ENCODE assay signal across 14 cellular contexts in the genomic region with DNA sequence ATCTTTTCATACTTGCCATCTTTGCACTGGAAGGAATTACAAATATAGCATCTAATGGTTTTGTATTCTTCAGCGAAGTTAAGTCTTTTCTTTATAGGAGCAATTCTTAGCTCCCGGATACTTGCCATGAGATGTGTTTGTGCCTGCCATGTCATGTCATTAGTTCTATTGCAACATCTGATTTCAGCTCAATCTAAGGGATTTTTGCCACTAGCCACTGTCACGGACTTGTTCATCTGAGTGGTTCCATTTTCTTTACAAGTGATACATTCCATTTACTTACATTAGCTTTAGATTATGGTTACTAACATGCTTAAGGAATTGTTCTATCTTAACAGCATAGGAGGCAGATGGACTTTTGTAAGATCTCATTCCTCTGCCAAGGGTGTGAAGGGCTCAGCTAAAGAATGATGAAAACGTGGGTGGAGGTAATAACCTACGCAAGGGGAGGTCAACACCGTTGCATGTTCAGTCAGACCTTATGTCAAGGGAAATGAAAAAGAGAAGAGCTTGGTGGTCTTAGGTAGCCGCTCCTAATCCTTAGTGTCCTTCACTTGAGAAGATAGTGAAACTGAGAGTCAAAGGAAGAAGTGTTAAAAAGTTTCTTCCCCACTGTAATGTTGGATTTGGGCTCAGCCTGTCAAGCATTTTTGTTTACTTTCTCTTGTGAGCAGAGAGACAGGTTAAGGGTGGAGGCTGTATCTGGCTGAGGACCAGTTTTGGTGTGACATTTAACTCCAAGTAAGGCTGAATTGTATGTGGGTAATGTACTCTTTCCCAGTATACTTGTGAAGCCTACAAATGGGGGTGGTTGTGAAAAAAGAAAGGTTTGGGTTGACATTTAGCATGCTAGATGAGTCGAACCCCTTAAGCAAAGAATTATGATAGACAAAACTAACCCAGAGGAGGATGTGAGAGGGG. TPM values are rescaled to one million over a fixed set of nuclear protein-coding genes. Genes with fewer than 3 reads are reported as not detected.
DNase-seq lines count a peak whose midpoint lies in the region; ATAC-seq lines count a peak whose summit lies in the region.
"Had no signal": no experiment of that assay in that cellular context is flagged by ENCODE, and none has a peak within 500 bp of the region (broad histone marks: within the 10 kb centered on the region; RNA-seq: fewer than 3 reads in every experiment).

No MANE protein-coding gene starts in this region.

- H3K9me3 Mint-ChIP-seq in activated naive CD4-positive, alpha-beta T cell treated with anti-CD3 and anti-CD28 coated beads for 36 hours: no peaks in the 10 kb centered on the region
- no peaks in the 10 kb centered on the region for H3K9me3 Mint-ChIP-seq in dendritic cell treated with granulocyte-macrophage colony-stimulating factor and Interleukin-4, amounts not matched to agents 40 ng/mL and 50 ng/mL, for 4 days
- H3K9me3 Mint-ChIP-seq in stimulated activated naive CD8-positive, alpha-beta T cell treated with anti-CD3 and anti-CD28 coated beads, Interleukin-15, amount 100 ng/mL, for 72 hours: no peaks in the 10 kb centered on the region
- H3K9me3 Mint-ChIP-seq: HFFc6 had no signal

- H3K36me3 Mint-ChIP-seq in activated naive CD4-positive, alpha-beta T cell treated with anti-CD3 and anti-CD28 coated beads for 36 hours (ENCODE audit: low read depth): no peaks in the 10 kb centered on the region
- no peaks in the 10 kb centered on the region for H3K36me3 Mint-ChIP-seq in dendritic cell treated with granulocyte-macrophage colony-stimulating factor and Interleukin-4, amounts not matched to agents 40 ng/mL and 50 ng/mL, for 4 days (ENCODE audit: low read depth)

- peak; percentile 25 for DNase-seq in activated naive CD4-positive, alpha-beta T cell treated with anti-CD3 and anti-CD28 coated beads for 36 hours
- no peak for DNase-seq in activated naive CD4-positive, alpha-beta T cell treated with Interleukin-2 at 50 U/mL for 16 hours
- DNase-seq in MV-4-11 (lab: John Stamatoyannopoulos, UW): peak; percentile 19
- no peak for DNase-seq in stimulated activated naive CD8-positive, alpha-beta T cell treated with anti-CD3 and anti-CD28 coated beads, Interleukin-15, amount 100 ng/mL, for 72 hours
- no peak for DNase-seq in NCI-H187 treated with DMSO at 0.1 percent for 48 hours (lab: John Stamatoyannopoulos, UW)
- DNase-seq: activated CD4-positive, alpha-beta T cell treated with anti-CD3 and anti-CD28 coated beads, Interleukin-2, amount 50 U/mL, for 4 hours; DMS79 treated with DMSO at 0.1 percent for 48 hours; HFFc6; NCI-H1930; NCI-H526 treated with DMSO at 0.1 percent for 48 hours; ovary had no signal

- intact Hi-C loops in activated naive CD4-positive, alpha-beta T cell treated with anti-CD3 and anti-CD28 coated beads for 36 hours (cut with micrococcal nuclease): loop anchor here (1.0 kb wide), 1 partner anchor 12 kb away; no protein-coding TSS in a partner anchor
- intact Hi-C loops in dendritic cell treated with granulocyte-macrophage colony-stimulating factor and Interleukin-4, amounts not matched to agents 40 ng/mL and 50 ng/mL, for 4 days (cut with micrococcal nuclease): no loop called here

- CTCF ChIA-PET in activated naive CD4-positive, alpha-beta T cell treated with anti-CD3 and anti-CD28 coated beads for 36 hours (lab: Charles Lee): interaction anchor here (2.0 kb wide), 1 partner anchor 10 kb away, joined by 6 read pairs; no protein-coding TSS in a partner anchor

- peak overlapping the region; percentile 55 for H3K4me3 Mint-ChIP-seq in activated naive CD4-positive, alpha-beta T cell treated with anti-CD3 and anti-CD28 coated beads for 36 hours
- H3K4me3 Mint-ChIP-seq in dendritic cell treated with granulocyte-macrophage colony-stimulating factor and Interleukin-4, amounts not matched to agents 40 ng/mL and 50 ng/mL, for 4 days: no peak overlapping the region
- peak overlapping the region; percentile 63 to 66 for H3K4me3 Mint-ChIP-seq in stimulated activated naive CD8-positive, alpha-beta T cell treated with anti-CD3 and anti-CD28 coated beads, Interleukin-15, amount 100 ng/mL, for 72 hours
- H3K4me3 Mint-ChIP-seq: HFFc6 had no signal

- H3K4me1 Mint-ChIP-seq in activated naive CD4-positive, alpha-beta T cell treated with anti-CD3 and anti-CD28 coated beads for 36 hours (ENCODE audit: low read depth): peaks cover 46% of the 10 kb centered on the region
- peaks cover 37% of the 10 kb centered on the region for H3K4me1 Mint-ChIP-seq in dendritic cell treated with granulocyte-macrophage colony-stimulating factor and Interleukin-4, amounts not matched to agents 40 ng/mL and 50 ng/mL, for 4 days (ENCODE audit: low read depth)
- H3K4me1 Mint-ChIP-seq in stimulated activated naive CD8-positive, alpha-beta T cell treated with anti-CD3 and anti-CD28 coated beads, Interleukin-15, amount 100 ng/mL, for 72 hours: peaks cover 54% of the 10 kb centered on the region

- peak overlapping the region; percentile 86 for H3K27ac Mint-ChIP-seq in activated naive CD4-positive, alpha-beta T cell treated with anti-CD3 and anti-CD28 coated beads for 36 hours
- H3K27ac Mint-ChIP-seq in dendritic cell treated with granulocyte-macrophage colony-stimulating factor and Interleukin-4, amounts not matched to agents 40 ng/mL and 50 ng/mL, for 4 days: peak overlapping the region; percentile 74
- peak overlapping the region; percentile 60 to 82 for H3K27ac Mint-ChIP-seq in stimulated activated naive CD8-positive, alpha-beta T cell treated with anti-CD3 and anti-CD28 coated beads, Interleukin-15, amount 100 ng/mL, for 72 hours
- H3K27ac Mint-ChIP-seq: HFFc6 had no signal

- H3K27me3 Mint-ChIP-seq in activated naive CD4-positive, alpha-beta T cell treated with anti-CD3 and anti-CD28 coated beads for 36 hours (ENCODE audit: low read depth): no peaks in the 10 kb centered on the region
- no peaks in the 10 kb centered on the region for H3K27me3 Mint-ChIP-seq in dendritic cell treated with granulocyte-macrophage colony-stimulating factor and Interleukin-4, amounts not matched to agents 40 ng/mL and 50 ng/mL, for 4 days
- H3K27me3 Mint-ChIP-seq in stimulated activated naive CD8-positive, alpha-beta T cell treated with anti-CD3 and anti-CD28 coated beads, Interleukin-15, amount 100 ng/mL, for 72 hours: no peaks in the 10 kb centered on the region

- ATAC-seq in stimulated activated naive CD8-positive, alpha-beta T cell treated with anti-CD3 and anti-CD28 coated beads, Interleukin-15, amount 100 ng/mL, for 72 hours: peak; percentile 40
- ATAC-seq in HG02981 (IDR thresholded peaks at IDR 0.05; ENCODE audit: unreplicated experiment): no peak
- ATAC-seq in GM18861 (IDR thresholded peaks at IDR 0.05; ENCODE audit: unreplicated experiment): no peak

RNA-seq across cellular contexts. Expression of gene KLHL2, which starts 3.6 kb away (rescaled TPM):
- 10 to 100 TPM; 36.8 to 39.2 TPM for total RNA-seq in activated naive CD4-positive, alpha-beta T cell treated with anti-CD3 and anti-CD28 coated beads for 36 hours

Comparison
In these comparisons a context has a peak if more than half of its experiments do, and no peak if none do; other contexts are left out.
1. DNase-seq: peak in activated naive CD4-positive, alpha-beta T cell treated with anti-CD3 and anti-CD28 coated beads for 36 hours (single experiment) and MV-4-11 (single experiment); none in activated naive CD4-positive, alpha-beta T cell treated with Interleukin-2 at 50 U/mL for 16 hours (single experiment), stimulated activated naive CD8-positive, alpha-beta T cell treated with anti-CD3 and anti-CD28 coated beads, Interleukin-15, amount 100 ng/mL, for 72 hours (0 of 2) and NCI-H187 treated with DMSO at 0.1 percent for 48 hours (single experiment).
2. Peak in every context shown above with its lines, with median percentiles within 50 percentile points of each other: H3K27ac Mint-ChIP-seq.